Comparison of ENCODE assay signal across 22 cellular contexts in genomic region chr22:30383061-30383460, GRCh38.
"Had no signal": no experiment of that assay in that cellular context is flagged by ENCODE, and none has a peak within 500 bp of the region (broad histone marks: within the 10 kb centered on the region; RNA-seq: fewer than 3 reads in every experiment).

No MANE protein-coding gene starts in this region.

- H3K4me1 ChIP-seq: foreskin keratinocyte had no signal

- H3K27me3 ChIP-seq: dorsolateral prefrontal cortex, esophagus muscularis mucosa, foreskin keratinocyte, gastroesophageal sphincter, heart left ventricle, hepatocyte had no signal

- H3K36me3 ChIP-seq: left ventricle myocardium inferior had no signal

- H3K4me3 ChIP-seq: coronary artery, dorsolateral prefrontal cortex, esophagus muscularis mucosa, gastroesophageal sphincter, heart left ventricle, hepatocyte, left ventricle myocardium inferior, lower lobe of right lung, mucosa of descending colon had no signal

- H3K4me2 ChIP-seq: hepatocyte had no signal

- H3K27ac Mint-ChIP-seq: immature natural killer cell, mesothelial cell of epicardium had no signal

- DNase-seq: dermis blood vessel endothelial cell; dorsolateral prefrontal cortex; effector CD4-positive, alpha-beta T cell; effector memory CD4-positive, alpha-beta T cell; foreskin keratinocyte; hypothalamus; immature natural killer cell; islet precursor cell; kidney; kidney glomerular epithelial cell; left colon; left ventricle myocardium inferior; lower lobe of right lung; mesenchymal stem cell; mucosa of descending colon had no signal

- H3K27ac ChIP-seq: coronary artery, dorsolateral prefrontal cortex, esophagus muscularis mucosa, foreskin keratinocyte, gastroesophageal sphincter, hepatocyte, left ventricle myocardium inferior, lower lobe of right lung had no signal

- H3K4me3 Mint-ChIP-seq: immature natural killer cell, mesothelial cell of epicardium had no signal

- H3K9me3 Mint-ChIP-seq: immature natural killer cell, mesothelial cell of epicardium had no signal

- ATAC-seq: foreskin keratinocyte, gastroesophageal sphincter, left colon, left lobe of liver, lower lobe of right lung, mucosa of descending colon had no signal

- H3K9me3 ChIP-seq: esophagus muscularis mucosa, gastroesophageal sphincter, heart left ventricle, left ventricle myocardium inferior, lower lobe of right lung, mucosa of descending colon had no signal

- H2AFZ ChIP-seq: hepatocyte had no signal
